Comparison of ENCODE assay signal across 8 cellular contexts in genomic region chr17:3667366-3668278, GRCh38. TPM values are rescaled to one million over a fixed set of nuclear protein-coding genes. Genes with fewer than 3 reads are reported as not detected.
DNase-seq lines count a peak whose midpoint lies in the region; ATAC-seq and TF ChIP-seq lines count a peak whose summit lies in the region.

No MANE protein-coding gene starts in this region.

- 3% methylated on average over 38 of the region's 39 CpGs for WGBS in smooth muscle cell (ENCODE audit: low lambda C conversion rate)

- peaks cover 52% of the 10 kb centered on the region for H3K36me3 ChIP-seq in BLaER1
- H3K36me3 ChIP-seq in kidney epithelial cell (ENCODE audit: control insufficient read depth, insufficient read depth, low read length), result peaks cover 2% of the 10 kb centered on the region
- H3K36me3 ChIP-seq in smooth muscle cell (ENCODE audit: low read depth), result no peaks in the 10 kb centered on the region

- H3K9me3 ChIP-seq in BLaER1 (no peaks in the 10 kb centered on the region), smooth muscle cell (replicated peaks; ENCODE audit: low read depth) (no peaks in the 10 kb centered on the region)

- ATAC-seq in GM18873 (IDR thresholded peaks at IDR 0.05; ENCODE audit: low FRiP score, unreplicated experiment) (peak; percentile 6), HG03442 (IDR thresholded peaks at IDR 0.05; ENCODE audit: unreplicated experiment) (peak; percentile 5)

- H2AFZ ChIP-seq in smooth muscle cell (ENCODE audit: low read depth), result no peak overlapping the region

- H3K27me3 ChIP-seq in BLaER1 (no peaks in the 10 kb centered on the region), kidney epithelial cell (ENCODE audit: control insufficient read depth, insufficient read depth, low read length) (no peaks in the 10 kb centered on the region), smooth muscle cell (ENCODE audit: low read depth) (no peaks in the 10 kb centered on the region)

- peaks cover 42% of the 10 kb centered on the region for H3K79me2 ChIP-seq in smooth muscle cell (ENCODE audit: low read depth)

- H3K9ac ChIP-seq in BLaER1, result peak overlapping the region; percentile 90
- H3K9ac ChIP-seq in smooth muscle cell (ENCODE audit: low read depth), result peak overlapping the region; percentile 96

- peaks cover 72% of the 10 kb centered on the region for H4K20me1 ChIP-seq in BLaER1
- H4K20me1 ChIP-seq in smooth muscle cell (ENCODE audit: low read depth), result peaks cover 61% of the 10 kb centered on the region

- peak overlapping the region; percentile 85 for H3K27ac ChIP-seq in BLaER1
- peak overlapping the region; percentile 96 for H3K27ac ChIP-seq in cingulate gyrus (ENCODE audit: low read depth, low read length)
- H3K27ac ChIP-seq in smooth muscle cell (ENCODE audit: low read depth), result peak overlapping the region; percentile 97

- H3K4me2 ChIP-seq in BLaER1 (peak overlapping the region; percentile 99), smooth muscle cell (peak overlapping the region; percentile 93)

- peaks cover 6% of the 10 kb centered on the region for H3F3A ChIP-seq in smooth muscle cell (ENCODE audit: low read depth)

- TF ChIP-seq CTCF in kidney epithelial cell (IDR thresholded peaks at IDR 0.05; ENCODE audit: insufficient read depth, low read length, poor library complexity, severe bottlenecking), result peak; percentile 13
- TF ChIP-seq CTCF in smooth muscle cell (IDR thresholded peaks at IDR 0.05; ENCODE audit: borderline replicate concordance, insufficient read depth, poor library complexity, severe bottlenecking), result no peak

- H3K4me3 ChIP-seq in BLaER1, result peak overlapping the region; percentile 86
- peak overlapping the region; percentile 98 for H3K4me3 ChIP-seq in kidney epithelial cell (ENCODE audit: low read depth, low read length)
- H3K4me3 ChIP-seq in smooth muscle cell, result peak overlapping the region; percentile 69

- H3K4me1 ChIP-seq in BLaER1, result peaks cover 35% of the 10 kb centered on the region
- H3K4me1 ChIP-seq in smooth muscle cell (ENCODE audit: low read depth), result peaks cover 9% of the 10 kb centered on the region

- peak; percentile 75 for DNase-seq in SK-N-DZ (ENCODE audit: low spot score)
- DNase-seq in kidney epithelial cell (ENCODE audit: low read depth), result peak; percentile 54
- DNase-seq in smooth muscle cell (lab: John Stamatoyannopoulos, UW; ENCODE audit: unreplicated experiment), result peak; percentile 96
- DNase-seq in SKM-1 treated with dmso at 0.1 percent for 144 hours (lab: John Stamatoyannopoulos, UW; ENCODE audit: unreplicated experiment), result no peak

RNA-seq across cellular contexts. Expression of gene TAX1BP3, which starts 0.8 kb away (rescaled TPM):
- 45.7 and 61.2 TPM in 2 replicates for polyA plus RNA-seq in SK-N-DZ (2014; cell fraction: cytosol; rRNA removed)
- polyA plus RNA-seq in SK-N-DZ (2014; cell fraction: nucleus; rRNA removed), result 27.5 and 33.3 TPM in 2 replicates
- total RNA-seq in kidney epithelial cell, result 398 and 497 TPM in 2 replicates
- total RNA-seq in smooth muscle cell, result 115 and 127 TPM in 2 replicates
- polyA plus RNA-seq in smooth muscle cell, result 248 and 295 TPM in 2 replicates

RNA-seq across cellular contexts. Expression of gene EMC6, which starts 1.0 kb away (rescaled TPM):
- 52.3 and 64.4 TPM in 2 replicates for polyA plus RNA-seq in SK-N-DZ (2014; cell fraction: cytosol; rRNA removed)
- polyA plus RNA-seq in SK-N-DZ (2014; cell fraction: nucleus; rRNA removed), result 29.8 and 34.7 TPM in 2 replicates
- total RNA-seq in kidney epithelial cell, result 24.9 and 30.0 TPM in 2 replicates
- 59.7 and 64.1 TPM in 2 replicates for total RNA-seq in smooth muscle cell
- 123 and 143 TPM in 2 replicates for polyA plus RNA-seq in smooth muscle cell

RNA-seq across cellular contexts. Expression of gene P2RX5, which starts 28.3 kb away (rescaled TPM):
- 7.1 and 12.2 TPM in 2 replicates for polyA plus RNA-seq in SK-N-DZ (2014; cell fraction: cytosol; rRNA removed)
- polyA plus RNA-seq in SK-N-DZ (2014; cell fraction: nucleus; rRNA removed), result 14.6 and 15.2 TPM in 2 replicates
- total RNA-seq in kidney epithelial cell (6.0 and 8.4 TPM in 2 replicates), smooth muscle cell (0.72 TPM in 1 of 2 replicates, not detected in the other)
- polyA plus RNA-seq in smooth muscle cell, result 0.59 TPM in 1 of 2 replicates, not detected in the other

RNA-seq across cellular contexts. Expression of gene CTNS, which starts 31.1 kb away (rescaled TPM):
- 38.1 and 38.3 TPM in 2 replicates for polyA plus RNA-seq in SK-N-DZ (2014; cell fraction: cytosol; rRNA removed)
- 61.2 and 68.7 TPM in 2 replicates for polyA plus RNA-seq in SK-N-DZ (2014; cell fraction: nucleus; rRNA removed)
- total RNA-seq in kidney epithelial cell, result 49.4 and 55.4 TPM in 2 replicates
- 20.6 and 24.9 TPM in 2 replicates for total RNA-seq in smooth muscle cell
- polyA plus RNA-seq in smooth muscle cell, result 13.7 and 15.8 TPM in 2 replicates

RNA-seq across cellular contexts. Expression of gene SHPK, which starts 31.6 kb away (rescaled TPM):
- polyA plus RNA-seq in SK-N-DZ (2014; cell fraction: cytosol; rRNA removed), result 29.7 and 32.4 TPM in 2 replicates
- 15.1 and 17.5 TPM in 2 replicates for polyA plus RNA-seq in SK-N-DZ (2014; cell fraction: nucleus; rRNA removed)
- total RNA-seq in kidney epithelial cell (16.0 and 17.5 TPM in 2 replicates), smooth muscle cell (9.0 and 9.5 TPM in 2 replicates)
- polyA plus RNA-seq in smooth muscle cell, result 5.3 and 8.2 TPM in 2 replicates
